In genomic region chr20:5933802-5934436, GRCh38 we compare ENCODE assay signal across 8 cellular contexts. TPM values are rescaled to one million over a fixed set of nuclear protein-coding genes. Genes with fewer than 3 reads are reported as not detected.
DNase-seq lines count a peak whose midpoint lies in the region; ATAC-seq and TF ChIP-seq lines count a peak whose summit lies in the region.

No MANE protein-coding gene starts in this region.

- no TSS peak for BruUV-seq in Calu3 (replicated peaks; lab: Mats Ljungman, UMichigan)

- H3K9me3 Mint-ChIP-seq in Calu3 (ENCODE audit: low read depth, unreplicated experiment) (no peaks in the 10 kb centered on the region), endothelial cell (ENCODE audit: unreplicated experiment) (no peaks in the 10 kb centered on the region)
- H3K9me3 Mint-ChIP-seq in stimulated activated naive CD8-positive, alpha-beta T cell treated with anti-CD3 and anti-CD28 coated beads, Interleukin-15, amount 100 ng/mL, for 72 hours = no peaks in the 10 kb centered on the region

- CTCF ChIA-PET in Calu3 (lab: Charles Lee) = interaction anchor here (1.3 to 1.5 kb wide), 2 partner anchors 377 to 404 kb away, joined by 3 to 5 read pairs; no protein-coding TSS in a partner anchor

- DNase-seq in Calu3 (peak; percentile 9), NCI-H1694 (lab: John Stamatoyannopoulos, UW) (peak; percentile 41), cerebellar cortex (ENCODE audit: low spot score) (peak; percentile 62), endothelial cell (ENCODE audit: low spot score) (no peak)
- DNase-seq in stimulated activated naive CD8-positive, alpha-beta T cell treated with anti-CD3 and anti-CD28 coated beads, Interleukin-15, amount 100 ng/mL, for 72 hours = no peak

- H3K36me3 Mint-ChIP-seq in Calu3 (ENCODE audit: insufficient read depth, unreplicated experiment) (no peaks in the 10 kb centered on the region), endothelial cell (ENCODE audit: low read depth, unreplicated experiment) (no peaks in the 10 kb centered on the region)

- H3K27ac Mint-ChIP-seq in Calu3 (ENCODE audit: unreplicated experiment) (no peak overlapping the region), endothelial cell (ENCODE audit: unreplicated experiment) (no peak overlapping the region)
- no peak overlapping the region for H3K27ac Mint-ChIP-seq in stimulated activated naive CD8-positive, alpha-beta T cell treated with anti-CD3 and anti-CD28 coated beads, Interleukin-15, amount 100 ng/mL, for 72 hours

- intact Hi-C loops in Calu3 (cut with micrococcal nuclease; ENCODE audit: unreplicated experiment) = loop anchor here (10.0 kb wide), 1 partner anchor 369 kb away; no protein-coding TSS in a partner anchor

- H3K4me1 Mint-ChIP-seq in Calu3 (ENCODE audit: low read depth, unreplicated experiment) = no peaks in the 10 kb centered on the region
- peaks cover 12% of the 10 kb centered on the region for H3K4me1 Mint-ChIP-seq in stimulated activated naive CD8-positive, alpha-beta T cell treated with anti-CD3 and anti-CD28 coated beads, Interleukin-15, amount 100 ng/mL, for 72 hours
- no peaks in the 10 kb centered on the region for H3K4me1 Mint-ChIP-seq in endothelial cell (ENCODE audit: unreplicated experiment)

- TF ChIP-seq CTCF in Calu3 (IDR thresholded peaks at IDR 0.05; ENCODE audit: unreplicated experiment) = no peak
- no peak for TF ChIP-seq CTCF in endothelial cell (IDR thresholded peaks at IDR 0.05; ENCODE audit: unreplicated experiment)

- H3K4me3 Mint-ChIP-seq in Calu3 (ENCODE audit: low read depth, unreplicated experiment) = no peak overlapping the region
- H3K4me3 Mint-ChIP-seq in stimulated activated naive CD8-positive, alpha-beta T cell treated with anti-CD3 and anti-CD28 coated beads, Interleukin-15, amount 100 ng/mL, for 72 hours = no peak overlapping the region
- no peak overlapping the region for H3K4me3 Mint-ChIP-seq in endothelial cell (ENCODE audit: unreplicated experiment)

- ATAC-seq in GM18909 (IDR thresholded peaks at IDR 0.05; ENCODE audit: poor library complexity, unreplicated experiment) (peak; percentile 52), GM19328 (IDR thresholded peaks at IDR 0.05; ENCODE audit: unreplicated experiment) (no peak), GM21526 (IDR thresholded peaks at IDR 0.05; ENCODE audit: low FRiP score, unreplicated experiment) (no peak)
- peak; percentile 90 for ATAC-seq in stimulated activated naive CD8-positive, alpha-beta T cell treated with anti-CD3 and anti-CD28 coated beads, Interleukin-15, amount 100 ng/mL, for 72 hours

- H3K27me3 Mint-ChIP-seq in Calu3 (ENCODE audit: unreplicated experiment) (peaks cover 39% of the 10 kb centered on the region), endothelial cell (ENCODE audit: unreplicated experiment) (peaks cover 3% of the 10 kb centered on the region)
- peaks cover 15% of the 10 kb centered on the region for H3K27me3 Mint-ChIP-seq in stimulated activated naive CD8-positive, alpha-beta T cell treated with anti-CD3 and anti-CD28 coated beads, Interleukin-15, amount 100 ng/mL, for 72 hours

RNA-seq across cellular contexts. Expression of gene TRMT6, which starts 16.4 kb away (rescaled TPM):
- 14.2 and 15.5 TPM in 2 replicates for total RNA-seq in Calu3 (2022)
- 11.8 TPM for total RNA-seq in endothelial cell (ENCODE audit: unreplicated experiment)

RNA-seq across cellular contexts. Expression of gene MCM8, which starts 16.5 kb away (rescaled TPM):
- total RNA-seq in Calu3 (2022) (18.4 and 20.6 TPM in 2 replicates), endothelial cell (ENCODE audit: unreplicated experiment) (8.2 TPM)

RNA-seq across cellular contexts. Expression of gene CHGB, which starts 22.6 kb away (rescaled TPM):
- total RNA-seq in Calu3 (2022) = 0.15 TPM in 1 of 2 replicates, not detected in the other
- 0.72 TPM for total RNA-seq in endothelial cell (ENCODE audit: unreplicated experiment)

Comparison
In these comparisons a context has a peak if more than half of its experiments do, and no peak if none do; other contexts are left out.
1. DNase-seq: peak in Calu3 (single experiment), NCI-H1694 (single experiment) and cerebellar cortex (single experiment); none in stimulated activated naive CD8-positive, alpha-beta T cell treated with anti-CD3 and anti-CD28 coated beads, Interleukin-15, amount 100 ng/mL, for 72 hours (0 of 2) and endothelial cell (single experiment).
2. ATAC-seq: peak in GM18909 (single experiment) and stimulated activated naive CD8-positive, alpha-beta T cell treated with anti-CD3 and anti-CD28 coated beads, Interleukin-15, amount 100 ng/mL, for 72 hours (single experiment); none in GM19328 (single experiment) and GM21526 (single experiment).